In genomic region chr17:29019475-29020181, GRCh38 we compare ENCODE assay signal across 1 cellular context.
TF ChIP-seq lines count a peak whose summit lies in the region.

No MANE protein-coding gene starts in this region.

TF ChIP-seq in GM12878, 131 proteins besides CTCF, POLR2A, EP300 and RAD21:
- TF ChIP-seq MTA2 (IDR thresholded peaks at IDR 0.05; ENCODE audit: low read depth): no peak
- no peak for TF ChIP-seq SIX5 (IDR thresholded peaks at IDR 0.05; ENCODE audit: low read depth, low read length, severe bottlenecking)
- TF ChIP-seq ZNF24 (IDR thresholded peaks at IDR 0.05): no peak
- no peak for TF ChIP-seq FOXK2 (IDR thresholded peaks at IDR 0.05)
- no peak for TF ChIP-seq NKRF (conservative IDR thresholded peaks at IDR 0.05)
- TF ChIP-seq TARDBP (IDR thresholded peaks at IDR 0.05; ENCODE audit: borderline replicate concordance): no peak
- no peak for TF ChIP-seq YBX1 (IDR thresholded peaks at IDR 0.05)
- no peak for TF ChIP-seq TBL1XR1 (IDR thresholded peaks at IDR 0.05; ENCODE audit: low read depth, low read length)
- TF ChIP-seq KLF5 (IDR thresholded peaks at IDR 0.05; ENCODE audit: partially characterized antibody): no peak
- TF ChIP-seq BMI1 (IDR thresholded peaks at IDR 0.05; ENCODE audit: borderline replicate concordance): no peak
- no peak for TF ChIP-seq ZZZ3 (IDR thresholded peaks at IDR 0.05; ENCODE audit: control insufficient read depth, insufficient read length, low read depth)
- TF ChIP-seq ZBED1 (IDR thresholded peaks at IDR 0.05; ENCODE audit: borderline replicate concordance): no peak
- TF ChIP-seq PAX5 (IDR thresholded peaks at IDR 0.05; ENCODE audit: borderline replicate concordance, low read depth, low read length): no peak
- TF ChIP-seq SUZ12 (IDR thresholded peaks at IDR 0.05; ENCODE audit: unreplicated experiment): no peak
- no peak for TF ChIP-seq USF2 (IDR thresholded peaks at IDR 0.05; ENCODE audit: borderline replicate concordance, low read depth, low read length)
- TF ChIP-seq KDM1A (IDR thresholded peaks at IDR 0.05; ENCODE audit: borderline replicate concordance): no peak
- no peak for TF ChIP-seq RUNX3 (IDR thresholded peaks at IDR 0.05; ENCODE audit: low read length)
- TF ChIP-seq MYB (IDR thresholded peaks at IDR 0.05; ENCODE audit: borderline replicate concordance, low read depth, low read length): no peak
- TF ChIP-seq CEBPZ (IDR thresholded peaks at IDR 0.05; ENCODE audit: low read depth, low read length): no peak
